ENCODE assay signal across 17 cellular contexts in the genomic region with DNA sequence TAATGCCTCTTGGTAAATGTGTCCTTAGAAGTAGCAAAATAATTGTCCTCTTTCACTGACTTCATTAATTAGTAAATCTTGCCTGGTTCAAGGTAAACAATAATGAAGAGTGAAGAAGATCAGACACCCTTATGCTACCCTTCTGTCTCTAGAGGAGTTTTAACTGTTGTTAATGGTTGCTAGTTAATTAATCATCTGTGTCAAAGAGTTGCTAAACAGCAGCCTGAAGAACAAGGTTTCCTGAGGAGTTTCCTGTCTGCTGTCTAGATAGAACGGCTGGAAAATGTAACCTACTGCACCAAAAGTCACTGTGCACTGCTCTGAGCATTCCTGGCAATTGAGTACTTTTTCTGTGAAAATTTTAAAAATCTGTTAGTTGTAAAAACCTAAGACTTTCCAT.
DNase-seq lines count a peak whose midpoint lies in the region; ATAC-seq, FAIRE-seq and TF ChIP-seq lines count a peak whose summit lies in the region.
"Had no signal": no experiment of that assay in that cellular context is flagged by ENCODE, and none has a peak within 500 bp of the region (broad histone marks: within the 10 kb centered on the region; RNA-seq: fewer than 3 reads in every experiment).

No MANE protein-coding gene starts in this region.

- H3K4me3 Mint-ChIP-seq in astrocyte (ENCODE audit: unreplicated experiment) (no peak overlapping the region), neural progenitor cell (no peak overlapping the region)
- no peak overlapping the region for H3K4me3 Mint-ChIP-seq in stimulated activated naive CD8-positive, alpha-beta T cell treated with anti-CD3 and anti-CD28 coated beads, Interleukin-15, amount 100 ng/mL, for 72 hours
- H3K4me3 Mint-ChIP-seq: IgD-negative memory B cell had no signal

- H3K79me2 ChIP-seq in astrocyte (ENCODE audit: insufficient read depth, low read length) (no peaks in the 10 kb centered on the region), neural progenitor cell (ENCODE audit: low read depth) (no peaks in the 10 kb centered on the region)

- peaks cover 33 to 86% (median 53%) of the 10 kb centered on the region in 11 experiments for H3K36me3 ChIP-seq in BLaER1 treated with 17β-estradiol and CSF1 and Interleukin-3, amounts not matched to agents 10 nM and 100 nM
- H3K36me3 ChIP-seq in HUES48 (ENCODE audit: control insufficient read depth, insufficient read depth, low read length) (peaks cover 39% of the 10 kb centered on the region), astrocyte (ENCODE audit: insufficient read depth, low read length) (peaks cover 17% of the 10 kb centered on the region), kidney (ENCODE audit: control insufficient read depth in 1 of 2, insufficient read depth in 2 of 2, low read length in 2 of 2) (no peaks in the 10 kb centered on the region), neural progenitor cell (peaks cover 14% of the 10 kb centered on the region)
- H3K36me3 ChIP-seq: breast epithelium had no signal

- no peak overlapping the region for H2AFZ ChIP-seq in astrocyte (ENCODE audit: low read depth, low read length)
- no peak overlapping the region for H2AFZ ChIP-seq in neural progenitor cell (replicated peaks)

- 0 out of 22 replicates have a peak, but pooled peaks cover 0 to 3% (median 0%) of the 10 kb centered on the region in 11 experiments for H4K20me1 ChIP-seq in BLaER1 treated with 17β-estradiol and CSF1 and Interleukin-3, amounts not matched to agents 10 nM and 100 nM
- peaks cover 5% of the 10 kb centered on the region for H4K20me1 ChIP-seq in astrocyte (ENCODE audit: insufficient read depth, low read length)
- no peaks in the 10 kb centered on the region for H4K20me1 ChIP-seq in neural progenitor cell (ENCODE audit: low read depth)

- H3K4me2 ChIP-seq in BLaER1 treated with 17β-estradiol and CSF1 and Interleukin-3, amounts not matched to agents 10 nM and 100 nM = peak overlapping the region in 9 of 11 experiments; percentile 16 to 68 (median 58); a peak in 18 of 22 replicates
- H3K4me2 ChIP-seq in astrocyte (ENCODE audit: low read length) = no peak overlapping the region
- H3K4me2 ChIP-seq in neural progenitor cell = no peak overlapping the region

- peak overlapping the region in 4 of 11 experiments; percentile 4 to 64 (median 39); a peak in 6 of 22 replicates for H3K27ac ChIP-seq in BLaER1 treated with 17β-estradiol and CSF1 and Interleukin-3, amounts not matched to agents 10 nM and 100 nM
- H3K27ac ChIP-seq in HUES48 (ENCODE audit: low read depth, low read length) (peak overlapping the region; percentile 88), astrocyte (ENCODE audit: low read depth, low read length) (no peak overlapping the region), kidney (ENCODE audit: low read depth in 2 of 2, low read length in 2 of 2) (no peak overlapping the region), neural progenitor cell (no peak overlapping the region)
- H3K27ac ChIP-seq: breast epithelium had no signal

- no peak for FAIRE-seq in astrocyte (lab: Jason Lieb, UNC)
- peak; percentile 57 for FAIRE-seq in kidney (lab: Jason Lieb, UNC)

- H3K27me3 Mint-ChIP-seq in astrocyte (ENCODE audit: low read depth, unreplicated experiment) (no peaks in the 10 kb centered on the region), neural progenitor cell (ENCODE audit: insufficient read depth, low read depth) (no peaks in the 10 kb centered on the region)
- no peaks in the 10 kb centered on the region for H3K27me3 Mint-ChIP-seq in stimulated activated naive CD8-positive, alpha-beta T cell treated with anti-CD3 and anti-CD28 coated beads, Interleukin-15, amount 100 ng/mL, for 72 hours
- H3K27me3 Mint-ChIP-seq: IgD-negative memory B cell had no signal

- H3K4me1 ChIP-seq in BLaER1 treated with 17β-estradiol and CSF1 and Interleukin-3, amounts not matched to agents 10 nM and 100 nM = peaks cover 17 to 27% (median 24%) of the 10 kb centered on the region in 10 experiments
- H3K4me1 ChIP-seq in HUES48 (ENCODE audit: control insufficient read depth, insufficient read depth, low read length) (peaks cover 46% of the 10 kb centered on the region), astrocyte (ENCODE audit: insufficient read depth, low read length) (peaks cover 8% of the 10 kb centered on the region), kidney (ENCODE audit: control insufficient read depth in 1 of 2, insufficient read depth in 1 of 2, low read depth in 1 of 2, low read length in 2 of 2) (peaks cover 5 to 9% of the 10 kb centered on the region in 2 donors), neural progenitor cell (no peaks in the 10 kb centered on the region)
- H3K4me1 ChIP-seq: breast epithelium had no signal

- DNase-seq in astrocyte (ENCODE audit: low read depth) (peak; percentile 26), kidney (no peak), middle frontal gyrus (ENCODE audit: extremely low spot score, low spot score) (no peak), neural progenitor cell (ENCODE audit: low spot score) (no peak), medulla oblongata (ENCODE audit: extremely low spot score) (no peak)
- no peak for DNase-seq in stimulated activated naive CD8-positive, alpha-beta T cell treated with anti-CD3 and anti-CD28 coated beads, Interleukin-15, amount 100 ng/mL, for 72 hours
- DNase-seq: activated CD4-positive, alpha-beta T cell treated with anti-CD3 and anti-CD28 coated beads, Interleukin-2, amount 50 U/mL, for 4 hours; activated gamma-delta T cell; hippocampal formation; midbrain; retina; stimulated activated CD4-positive, alpha-beta T cell treated with anti-CD3 and anti-CD28 coated beads, Interleukin-4, amount 100 ng/mL, for 4 hours; stimulated activated naive CD8-positive, alpha-beta T cell treated with anti-CD3 and anti-CD28 coated beads, Interleukin-15, Interleukin-2, amounts not matched to agents 100 U/mL and 50 U/mL, for 24 hours had no signal

- H3K4me3 ChIP-seq in BLaER1 treated with 17β-estradiol and CSF1 and Interleukin-3, amounts not matched to agents 10 nM and 100 nM = no peak overlapping the region
- H3K4me3 ChIP-seq in HUES48 (ENCODE audit: low read depth, low read length) (no peak overlapping the region), astrocyte (ENCODE audit: insufficient read depth, low read depth, low read length) (no peak overlapping the region), kidney (ENCODE audit: low read length in 2 of 2) (no peak overlapping the region), neural progenitor cell (no peak overlapping the region)
- H3K4me3 ChIP-seq: breast epithelium had no signal

- no peak for ATAC-seq in stimulated activated naive CD8-positive, alpha-beta T cell treated with anti-CD3 and anti-CD28 coated beads, Interleukin-15, amount 100 ng/mL, for 72 hours

- no peaks in the 10 kb centered on the region for H3F3A ChIP-seq in neural progenitor cell (ENCODE audit: low read depth)

- peaks cover 22% of the 10 kb centered on the region for H3K4me1 Mint-ChIP-seq in astrocyte (ENCODE audit: low read depth, unreplicated experiment)
- H3K4me1 Mint-ChIP-seq in stimulated activated naive CD8-positive, alpha-beta T cell treated with anti-CD3 and anti-CD28 coated beads, Interleukin-15, amount 100 ng/mL, for 72 hours = peaks cover 28% of the 10 kb centered on the region
- H3K4me1 Mint-ChIP-seq in neural progenitor cell = no peaks in the 10 kb centered on the region

- TF ChIP-seq CTCF in astrocyte (IDR thresholded peaks at IDR 0.05; ENCODE audit: insufficient read depth, low read depth, low read length) (no peak), kidney (IDR thresholded peaks at IDR 0.05; ENCODE audit: borderline replicate concordance, extremely low read depth, insufficient read depth) (no peak), neural progenitor cell (IDR thresholded peaks at IDR 0.05) (no peak)

- H3K27me3 ChIP-seq in BLaER1 treated with 17β-estradiol and CSF1 and Interleukin-3, amounts not matched to agents 10 nM and 100 nM = no peaks in the 10 kb centered on the region
- H3K27me3 ChIP-seq in HUES48 (ENCODE audit: control insufficient read depth, insufficient read depth, low read length) (no peaks in the 10 kb centered on the region), astrocyte (ENCODE audit: insufficient read depth, low read length) (no peaks in the 10 kb centered on the region), neural progenitor cell (no peaks in the 10 kb centered on the region)
- H3K27me3 ChIP-seq: breast epithelium had no signal

- H3K9me3 Mint-ChIP-seq in astrocyte (ENCODE audit: unreplicated experiment) (no peaks in the 10 kb centered on the region), neural progenitor cell (no peaks in the 10 kb centered on the region)
- no peaks in the 10 kb centered on the region for H3K9me3 Mint-ChIP-seq in stimulated activated naive CD8-positive, alpha-beta T cell treated with anti-CD3 and anti-CD28 coated beads, Interleukin-15, amount 100 ng/mL, for 72 hours
- H3K9me3 Mint-ChIP-seq: IgD-negative memory B cell had no signal

- H3K27ac Mint-ChIP-seq in astrocyte (ENCODE audit: unreplicated experiment) = peak overlapping the region; percentile 3
- H3K27ac Mint-ChIP-seq in stimulated activated naive CD8-positive, alpha-beta T cell treated with anti-CD3 and anti-CD28 coated beads, Interleukin-15, amount 100 ng/mL, for 72 hours = no peak overlapping the region
- H3K27ac Mint-ChIP-seq in neural progenitor cell = no peak overlapping the region
- H3K27ac Mint-ChIP-seq: IgD-negative memory B cell had no signal

- H3K9me3 ChIP-seq in BLaER1 treated with 17β-estradiol and CSF1 and Interleukin-3, amounts not matched to agents 10 nM and 100 nM (replicated peaks in 1 of 11) = no peaks in the 10 kb centered on the region
- no peaks in the 10 kb centered on the region for H3K9me3 ChIP-seq in HUES48 (ENCODE audit: control insufficient read depth, insufficient read depth, low read length)
- H3K9me3 ChIP-seq in astrocyte (ENCODE audit: insufficient read depth, low read depth, low read length) = no peaks in the 10 kb centered on the region
- H3K9me3 ChIP-seq in kidney (ENCODE audit: control insufficient read depth in 1 of 2, low read length in 2 of 2) = no peaks in the 10 kb centered on the region
- no peaks in the 10 kb centered on the region for H3K9me3 ChIP-seq in neural progenitor cell (ENCODE audit: low read depth)
- H3K9me3 ChIP-seq: breast epithelium had no signal

- peak overlapping the region in 1 of 11 experiments; percentile 2; a peak in 1 of 22 replicates for H3K9ac ChIP-seq in BLaER1 treated with 17β-estradiol and CSF1 and Interleukin-3, amounts not matched to agents 10 nM and 100 nM
- H3K9ac ChIP-seq in HUES48 (ENCODE audit: low read depth, low read length) = no peak overlapping the region
- no peak overlapping the region for H3K9ac ChIP-seq in astrocyte (ENCODE audit: low read length)
- no peak overlapping the region for H3K9ac ChIP-seq in kidney (ENCODE audit: low read length in 2 of 2)
- H3K9ac ChIP-seq in neural progenitor cell = no peak overlapping the region

- peaks cover 7% of the 10 kb centered on the region for H3K36me3 Mint-ChIP-seq in astrocyte (ENCODE audit: low read depth, unreplicated experiment)
- H3K36me3 Mint-ChIP-seq in neural progenitor cell = peaks cover 8% of the 10 kb centered on the region

- intact Hi-C loops in kidney (cut with DNase I) = no loop called here

Comparison
In these comparisons a context has a peak if more than half of its experiments do, and no peak if none do; other contexts are left out.
1. H3K4me2 ChIP-seq: peak in BLaER1 treated with 17β-estradiol and CSF1 and Interleukin-3, amounts not matched to agents 10 nM and 100 nM (9 of 11); none in astrocyte (single experiment) and neural progenitor cell (single experiment).